8 cellular contexts compared by ENCODE assay signal in genomic region chr6:26087284-26088115, GRCh38. TPM values are rescaled to one million over a fixed set of nuclear protein-coding genes. Genes with fewer than 3 reads are reported as not detected.
A peak's percentile ranks its signal among the peaks of the same experiment; 100 is the strongest.
DNase-seq lines count a peak whose midpoint lies in the region; ATAC-seq and TF ChIP-seq lines count a peak whose summit lies in the region.

HFE (plus strand) TSS chr6:26087429; CDS start chr6:26087441, 12 bp downstream.

- H3K27ac Mint-ChIP-seq in activated CD4-positive, alpha-beta memory T cell treated with anti-CD3 and anti-CD28 coated beads, Interleukin-2, amount 10 ng/mL, durations not matched to agents 7 days and 5 days: peak within 1 kb of the TSS; percentile 47
- H3K27ac Mint-ChIP-seq in endodermal cell: peak within 1 kb of the TSS; percentile 91
- peak within 1 kb of the TSS; percentile 94 for H3K27ac Mint-ChIP-seq in memory B cell

- H3K9me3 Mint-ChIP-seq in activated CD4-positive, alpha-beta memory T cell treated with anti-CD3 and anti-CD28 coated beads, Interleukin-2, amount 10 ng/mL, durations not matched to agents 7 days and 5 days: no peaks in the 10 kb centered on the region
- H3K9me3 Mint-ChIP-seq in endodermal cell: peaks cover 8% of the 10 kb centered on the region
- peaks cover 3% of the 10 kb centered on the region for H3K9me3 Mint-ChIP-seq in memory B cell

- H3K27me3 ChIP-seq in endodermal cell (ENCODE audit: control insufficient read depth, insufficient read depth, low read length, poor library complexity, severe bottlenecking): no peaks in the 10 kb centered on the region
- no peaks in the 10 kb centered on the region for H3K27me3 ChIP-seq in stomach smooth muscle (ENCODE audit: control insufficient read depth in 1 of 2, insufficient read depth in 2 of 2, low read length in 2 of 2)

- peaks cover 8% of the 10 kb centered on the region for H3K27me3 Mint-ChIP-seq in activated CD4-positive, alpha-beta memory T cell treated with anti-CD3 and anti-CD28 coated beads, Interleukin-2, amount 10 ng/mL, durations not matched to agents 7 days and 5 days
- H3K27me3 Mint-ChIP-seq in endodermal cell (ENCODE audit: insufficient read depth): peaks cover 2% of the 10 kb centered on the region
- H3K27me3 Mint-ChIP-seq in memory B cell: no peaks in the 10 kb centered on the region

- H3K4me1 Mint-ChIP-seq in activated CD4-positive, alpha-beta memory T cell treated with anti-CD3 and anti-CD28 coated beads, Interleukin-2, amount 10 ng/mL, durations not matched to agents 7 days and 5 days: peaks cover 37% of the 10 kb centered on the region
- H3K4me1 Mint-ChIP-seq in endodermal cell: peaks cover 13% of the 10 kb centered on the region
- H3K4me1 Mint-ChIP-seq in memory B cell: peaks cover 34% of the 10 kb centered on the region

- peaks cover 3% of the 10 kb centered on the region for H3K36me3 Mint-ChIP-seq in activated CD4-positive, alpha-beta memory T cell treated with anti-CD3 and anti-CD28 coated beads, Interleukin-2, amount 10 ng/mL, durations not matched to agents 7 days and 5 days (ENCODE audit: low read depth)
- H3K36me3 Mint-ChIP-seq in endodermal cell (ENCODE audit: low read depth) (no peaks in the 10 kb centered on the region), memory B cell (peaks cover 8% of the 10 kb centered on the region)

- H3K4me3 Mint-ChIP-seq in activated CD4-positive, alpha-beta memory T cell treated with anti-CD3 and anti-CD28 coated beads, Interleukin-2, amount 10 ng/mL, durations not matched to agents 7 days and 5 days: peak within 1 kb of the TSS; percentile 77
- H3K4me3 Mint-ChIP-seq in endodermal cell: peak within 1 kb of the TSS; percentile 70
- H3K4me3 Mint-ChIP-seq in memory B cell: peak within 1 kb of the TSS; percentile 95

- H3K9ac ChIP-seq in endodermal cell (ENCODE audit: extremely low read depth, low read length, poor library complexity, severe bottlenecking) (peak within 1 kb of the TSS; percentile 42), stomach smooth muscle (ENCODE audit: low read length in 2 of 2) (peak within 1 kb of the TSS; percentile 84 to 89)

- H3K4me3 ChIP-seq in endodermal cell (ENCODE audit: low read length) (peak within 1 kb of the TSS; percentile 71), stomach smooth muscle (ENCODE audit: low read length in 2 of 2) (peak within 1 kb of the TSS; percentile 91 to 96)

- 11 to 14% methylated on average over 11 to 41 of the region's 41 CpGs for WGBS in endodermal cell (ENCODE audit: insufficient coverage in 1 of 2, insufficient read length in 1 of 2), 2 experiments

- H3K9me3 ChIP-seq in endodermal cell (ENCODE audit: control insufficient read depth, low read length): peaks cover 3% of the 10 kb centered on the region
- no peaks in the 10 kb centered on the region for H3K9me3 ChIP-seq in stomach smooth muscle (ENCODE audit: control insufficient read depth in 2 of 2, low read length in 2 of 2)

- no peaks in the 10 kb centered on the region for H3K36me3 ChIP-seq in endodermal cell (ENCODE audit: control insufficient read depth, insufficient read depth, low read length)
- peaks cover 0 to 4% of the 10 kb centered on the region in 2 donors for H3K36me3 ChIP-seq in stomach smooth muscle (ENCODE audit: control insufficient read depth in 2 of 2, insufficient read depth in 2 of 2, low read length in 2 of 2)

- no peak for TF ChIP-seq CTCF in endodermal cell (conservative IDR thresholded peaks at IDR 0.05)

- no peak within 1 kb of the TSS for H3K27ac ChIP-seq in endodermal cell (ENCODE audit: low read depth, low read length)
- H3K27ac ChIP-seq in stomach smooth muscle (ENCODE audit: low read length): peak within 1 kb of the TSS; percentile 90

- CTCF ChIA-PET in activated CD4-positive, alpha-beta memory T cell treated with anti-CD3 and anti-CD28 coated beads, Interleukin-2, amount 10 ng/mL, durations not matched to agents 7 days and 5 days (lab: Charles Lee): interaction anchor here (0.9 to 5.0 kb wide), 7 partner anchors 10 to 36 kb away, joined by 3 to 51 read pairs (median 12); a partner anchor contains a TSS

- H3K4me1 ChIP-seq in endodermal cell (ENCODE audit: control insufficient read depth, insufficient read depth, low read length) (no peaks in the 10 kb centered on the region), stomach smooth muscle (ENCODE audit: control insufficient read depth, insufficient read depth, low read length) (peaks cover 19% of the 10 kb centered on the region)

- ATAC-seq in memory B cell (ENCODE audit: low read depth) (peak; percentile 58), HG03439 (IDR thresholded peaks at IDR 0.05; ENCODE audit: unreplicated experiment) (no peak)

- DNase-seq in COR-L47 (lab: John Stamatoyannopoulos, UW): peak; percentile 10
- DNase-seq in HuH-7 (ENCODE audit: low spot score): peak; percentile 28
- peak; percentile 37 for DNase-seq in activated CD4-positive, alpha-beta memory T cell treated with anti-CD3 and anti-CD28 coated beads, Interleukin-2, amount 10 ng/mL, durations not matched to agents 7 days and 5 days
- peak; percentile 78 for DNase-seq in endodermal cell
- DNase-seq in memory B cell (ENCODE audit: low spot score in 2 of 2): peak in 1 of 2 donors; percentile 49
- DNase-seq in SK-N-DZ (ENCODE audit: low spot score): no peak

- POLR2A ChIA-PET in activated CD4-positive, alpha-beta memory T cell treated with anti-CD3 and anti-CD28 coated beads, Interleukin-2, amount 10 ng/mL, durations not matched to agents 7 days and 5 days (lab: Charles Lee): interaction anchor here (0.7 to 3.5 kb wide), 15 partner anchors 9 to 1727 kb away, joined by 3 to 50 read pairs (median 8); a partner anchor contains a TSS

RNA-seq across cellular contexts. Expression of gene HFE, which starts in this region (rescaled TPM):
- total RNA-seq in activated CD4-positive, alpha-beta memory T cell treated with anti-CD3 and anti-CD28 coated beads, Interleukin-2, amount 10 ng/mL, durations not matched to agents 7 days and 5 days: 1 to 10 TPM; 3.1 to 3.4 TPM
- 1 to 10 TPM; 1.8 to 2.1 TPM for total RNA-seq in endodermal cell
- 2.7 TPM for polyA plus RNA-seq in endodermal cell (2013, experiment 1 of 2)
- polyA plus RNA-seq in endodermal cell (2013, experiment 2 of 2): 1.7 TPM
- not detected in 2 replicates for polyA plus RNA-seq in SK-N-DZ (2014; cell fraction: cytosol; rRNA removed)
- polyA plus RNA-seq in SK-N-DZ (2014; cell fraction: nucleus; rRNA removed): not detected in 2 replicates
